8 cellular contexts compared by ENCODE assay signal in the genomic region with DNA sequence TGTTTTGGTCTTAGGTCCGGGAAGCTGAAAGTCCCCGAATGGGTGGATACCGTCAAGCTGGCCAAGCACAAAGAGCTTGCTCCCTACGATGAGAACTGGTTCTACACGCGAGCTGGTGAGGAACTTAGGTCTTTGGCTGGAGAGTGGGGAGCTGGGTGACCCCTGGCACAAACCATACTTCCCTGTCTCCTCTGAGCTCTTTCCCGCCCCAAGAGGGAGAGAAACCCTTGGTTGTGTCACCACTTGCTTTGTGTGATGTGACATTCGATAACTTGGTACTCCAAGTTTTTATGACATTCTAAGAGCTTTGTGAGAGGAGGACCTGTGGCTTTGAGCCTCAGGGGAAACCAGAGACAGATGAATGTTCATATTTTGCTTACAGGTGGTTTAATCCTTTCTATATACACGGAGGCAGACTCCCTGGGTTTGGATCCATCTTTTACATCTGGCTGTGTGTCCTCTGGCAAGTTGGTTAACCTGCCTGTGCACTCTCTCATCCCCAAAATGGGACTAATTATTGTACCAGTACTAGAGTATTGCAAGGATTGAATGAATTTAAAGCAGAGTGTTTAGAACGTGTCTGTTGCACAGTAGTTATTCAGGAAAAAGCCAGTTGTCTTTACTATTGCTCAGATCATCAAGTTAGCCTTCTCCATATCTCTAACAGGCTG.
DNase-seq lines count a peak whose midpoint lies in the region; ATAC-seq and TF ChIP-seq lines count a peak whose summit lies in the region.

No MANE protein-coding gene starts in this region.

- peaks cover 49% of the 10 kb centered on the region for H3K36me3 ChIP-seq in ES-I3 (ENCODE audit: insufficient read depth, low read length)
- peaks cover 58% of the 10 kb centered on the region for H3K36me3 ChIP-seq in OCI-LY1 (ENCODE audit: insufficient read depth, low read length)
- H3K36me3 ChIP-seq in parathyroid adenoma (ENCODE audit: control insufficient read depth, insufficient read depth, low read length): no peaks in the 10 kb centered on the region

- in situ Hi-C loops in ACHN (cut with HindIII; ENCODE audit: low pct_ligation_motif_present, low pct_unique_long_range_greater_than_20kb, low sequenced_read_pairs): no loop called here

- H3K9ac ChIP-seq in ES-I3 (ENCODE audit: low read depth, low read length): peak overlapping the region; percentile 98
- peak overlapping the region; percentile 100 for H3K9ac ChIP-seq in OCI-LY1 (ENCODE audit: low read length)
- H3K9ac ChIP-seq in parathyroid adenoma: peak overlapping the region; percentile 31

- H3K4me1 ChIP-seq in ES-I3 (ENCODE audit: insufficient read depth, low read length) (peaks cover 19% of the 10 kb centered on the region), OCI-LY1 (ENCODE audit: insufficient read depth, low read length, severe bottlenecking) (peaks cover 60% of the 10 kb centered on the region), parathyroid adenoma (peaks cover 6% of the 10 kb centered on the region)

- DNase-seq in epithelial cell of esophagus (ENCODE audit: low read depth) (peak; percentile 13), amniotic stem cell (lab: John Stamatoyannopoulos, UW) (no peak), ACHN (no peak)
- no peak for DNase-seq in effector CD8-positive, alpha-beta T cell (lab: John Stamatoyannopoulos, UW)

- H3K79me2 ChIP-seq in OCI-LY1 (ENCODE audit: insufficient read depth, low read length): peaks cover 46% of the 10 kb centered on the region
- peaks cover 34% of the 10 kb centered on the region for H3K79me2 ChIP-seq in parathyroid adenoma

- no peak for ATAC-seq in GM21619 (IDR thresholded peaks at IDR 0.05; ENCODE audit: unreplicated experiment)

- H3K9me3 ChIP-seq in ES-I3 (ENCODE audit: control insufficient read depth, insufficient read depth, low read length) (no peaks in the 10 kb centered on the region), OCI-LY1 (ENCODE audit: low read length) (no peaks in the 10 kb centered on the region), parathyroid adenoma (ENCODE audit: control insufficient read depth, low read length) (no peaks in the 10 kb centered on the region)

- peak overlapping the region; percentile 92 for H3K4me2 ChIP-seq in OCI-LY1 (ENCODE audit: low read length)
- peak overlapping the region; percentile 61 for H3K4me2 ChIP-seq in parathyroid adenoma (ENCODE audit: low read length)

- no peaks in the 10 kb centered on the region for H3F3A ChIP-seq in OCI-LY1 (ENCODE audit: insufficient read depth, low read length)

- H3K27me3 ChIP-seq in OCI-LY1 (ENCODE audit: insufficient read depth, low read length) (no peaks in the 10 kb centered on the region), parathyroid adenoma (ENCODE audit: control insufficient read depth, insufficient read depth, low read length) (no peaks in the 10 kb centered on the region)

- no peaks in the 10 kb centered on the region for H3K9me2 ChIP-seq in OCI-LY1 (ENCODE audit: low read depth, low read length)

- peak overlapping the region; percentile 92 for H3K27ac ChIP-seq in OCI-LY1 (ENCODE audit: low read depth, low read length, poor library complexity, severe bottlenecking)
- peak overlapping the region; percentile 98 for H3K27ac ChIP-seq in parathyroid adenoma

- H3K4me3 ChIP-seq in OCI-LY1 (ENCODE audit: low read depth, low read length, poor library complexity, severe bottlenecking) (peak overlapping the region; percentile 100), epithelial cell of esophagus (ENCODE audit: low read length) (peak overlapping the region; percentile 94), parathyroid adenoma (ENCODE audit: low read depth, low read length) (peak overlapping the region; percentile 78)

- no peaks in the 10 kb centered on the region for H4K20me1 ChIP-seq in OCI-LY1 (ENCODE audit: insufficient read depth, low read length)

- H2AFZ ChIP-seq in OCI-LY1 (ENCODE audit: low read length): no peak overlapping the region
- no peak overlapping the region for H2AFZ ChIP-seq in parathyroid adenoma

- no peak for TF ChIP-seq CTCF in OCI-LY1 (IDR thresholded peaks at IDR 0.05; ENCODE audit: low read length)
- TF ChIP-seq CTCF in epithelial cell of esophagus (IDR thresholded peaks at IDR 0.05; ENCODE audit: insufficient read depth, low read depth, low read length, missing control alignments): no peak
- TF ChIP-seq CTCF in parathyroid adenoma (IDR thresholded peaks at IDR 0.05): no peak

Comparison
In these comparisons a context has a peak if more than half of its experiments do, and no peak if none do; other contexts are left out.
1. H3K9ac ChIP-seq: peak in every context shown above with its lines; median percentile 100 in OCI-LY1; 98 in ES-I3; 31 in parathyroid adenoma.